Comparison of ENCODE assay signal across 14 cellular contexts in genomic region chr5:112957409-112957808, GRCh38. TPM values are rescaled to one million over a fixed set of nuclear protein-coding genes. Genes with fewer than 3 reads are reported as not detected.
DNase-seq lines count a peak whose midpoint lies in the region; TF ChIP-seq lines count a peak whose summit lies in the region.
"Had no signal": no experiment of that assay in that cellular context is flagged by ENCODE, and none has a peak within 500 bp of the region (broad histone marks: within the 10 kb centered on the region; RNA-seq: fewer than 3 reads in every experiment).

No MANE protein-coding gene starts in this region.

- TF ChIP-seq CTCF in C4-2B (conservative IDR thresholded peaks at IDR 0.05), result no peak
- TF ChIP-seq CTCF in VCaP (conservative IDR thresholded peaks at IDR 0.05), result no peak

- DNase-seq in NCI-H1048 (lab: John Stamatoyannopoulos, UW) (peak; percentile 43), myocyte (ENCODE audit: low read depth) (peak; percentile 14), NCI-H187 treated with DMSO at 0.1 percent for 48 hours (lab: John Stamatoyannopoulos, UW) (no peak), hypothalamus (lab: John Stamatoyannopoulos, UW) (no peak)
- no peak for DNase-seq in activated CD4-positive, alpha-beta memory T cell treated with anti-CD3 and anti-CD28 coated beads, Interleukin-2, amount 10 ng/mL, durations not matched to agents 7 days and 5 days
- DNase-seq: CD8-positive, alpha-beta memory T cell; GOT3; KBM-7; NCI-H1092 treated with DMSO at 0.1 percent for 48 hours; OCI-M1; SJCRH30 had no signal

- H3K27ac ChIP-seq in C4-2B (peak overlapping the region; percentile 78; the same call in 1 of the 2 replicates), VCaP (peak overlapping the region; percentile 75)
- H3K27ac ChIP-seq: BLaER1, SJCRH30 had no signal

- H3K4me3 Mint-ChIP-seq in activated CD4-positive, alpha-beta memory T cell treated with anti-CD3 and anti-CD28 coated beads, Interleukin-2, amount 10 ng/mL, durations not matched to agents 7 days and 5 days, result no peak overlapping the region
- H3K4me3 Mint-ChIP-seq: CD8-positive, alpha-beta memory T cell had no signal

- peaks cover 2% of the 10 kb centered on the region for H3K9me3 Mint-ChIP-seq in activated CD4-positive, alpha-beta memory T cell treated with anti-CD3 and anti-CD28 coated beads, Interleukin-2, amount 10 ng/mL, durations not matched to agents 7 days and 5 days
- H3K9me3 Mint-ChIP-seq: CD8-positive, alpha-beta memory T cell had no signal

- CTCF ChIA-PET in activated CD4-positive, alpha-beta memory T cell treated with anti-CD3 and anti-CD28 coated beads, Interleukin-2, amount 10 ng/mL, durations not matched to agents 7 days and 5 days (lab: Charles Lee), result no interaction called here

- H3K27ac Mint-ChIP-seq in activated CD4-positive, alpha-beta memory T cell treated with anti-CD3 and anti-CD28 coated beads, Interleukin-2, amount 10 ng/mL, durations not matched to agents 7 days and 5 days, result no peak overlapping the region
- H3K27ac Mint-ChIP-seq: CD8-positive, alpha-beta memory T cell had no signal

- peaks cover 2% of the 10 kb centered on the region for H3K36me3 Mint-ChIP-seq in activated CD4-positive, alpha-beta memory T cell treated with anti-CD3 and anti-CD28 coated beads, Interleukin-2, amount 10 ng/mL, durations not matched to agents 7 days and 5 days (ENCODE audit: low read depth)
- H3K36me3 Mint-ChIP-seq: CD8-positive, alpha-beta memory T cell had no signal

- POLR2A ChIA-PET in activated CD4-positive, alpha-beta memory T cell treated with anti-CD3 and anti-CD28 coated beads, Interleukin-2, amount 10 ng/mL, durations not matched to agents 7 days and 5 days (lab: Charles Lee), result interaction anchor here (0.9 to 1.1 kb wide), 2 partner anchors 19 to 1446 kb away, joined by 3 read pairs; partner anchors contain the start of gene DCP2

- H3K27me3 Mint-ChIP-seq in activated CD4-positive, alpha-beta memory T cell treated with anti-CD3 and anti-CD28 coated beads, Interleukin-2, amount 10 ng/mL, durations not matched to agents 7 days and 5 days, result no peaks in the 10 kb centered on the region

- peaks cover 29% of the 10 kb centered on the region for H3K4me1 Mint-ChIP-seq in activated CD4-positive, alpha-beta memory T cell treated with anti-CD3 and anti-CD28 coated beads, Interleukin-2, amount 10 ng/mL, durations not matched to agents 7 days and 5 days

RNA-seq across cellular contexts. Expression of gene DCP2, which starts 19.2 kb away (rescaled TPM):
- total RNA-seq in myocyte, result 34.0 and 64.7 TPM in 2 replicates
- 8.8 TPM for polyA plus RNA-seq in myocyte (2012)
- total RNA-seq in activated CD4-positive, alpha-beta memory T cell treated with anti-CD3 and anti-CD28 coated beads, Interleukin-2, amount 10 ng/mL, durations not matched to agents 7 days and 5 days, result 100 to 1,000 TPM; 135 to 138 TPM

RNA-seq across cellular contexts. Expression of gene REEP5, which starts 35.4 kb away (rescaled TPM):
- total RNA-seq in myocyte, result 47.3 and 58.5 TPM in 2 replicates
- polyA plus RNA-seq in myocyte (2012), result 141 TPM
- 10 to 100 TPM; 95.0 to 96.3 TPM for total RNA-seq in activated CD4-positive, alpha-beta memory T cell treated with anti-CD3 and anti-CD28 coated beads, Interleukin-2, amount 10 ng/mL, durations not matched to agents 7 days and 5 days

Comparison
In these comparisons a context has a peak if more than half of its experiments do, and no peak if none do; other contexts are left out.
1. DNase-seq: peak in NCI-H1048 (single experiment) and myocyte (single experiment); none in NCI-H187 treated with DMSO at 0.1 percent for 48 hours (single experiment), hypothalamus (0 of 51) and activated CD4-positive, alpha-beta memory T cell treated with anti-CD3 and anti-CD28 coated beads, Interleukin-2, amount 10 ng/mL, durations not matched to agents 7 days and 5 days (single experiment).